In the genomic region with DNA sequence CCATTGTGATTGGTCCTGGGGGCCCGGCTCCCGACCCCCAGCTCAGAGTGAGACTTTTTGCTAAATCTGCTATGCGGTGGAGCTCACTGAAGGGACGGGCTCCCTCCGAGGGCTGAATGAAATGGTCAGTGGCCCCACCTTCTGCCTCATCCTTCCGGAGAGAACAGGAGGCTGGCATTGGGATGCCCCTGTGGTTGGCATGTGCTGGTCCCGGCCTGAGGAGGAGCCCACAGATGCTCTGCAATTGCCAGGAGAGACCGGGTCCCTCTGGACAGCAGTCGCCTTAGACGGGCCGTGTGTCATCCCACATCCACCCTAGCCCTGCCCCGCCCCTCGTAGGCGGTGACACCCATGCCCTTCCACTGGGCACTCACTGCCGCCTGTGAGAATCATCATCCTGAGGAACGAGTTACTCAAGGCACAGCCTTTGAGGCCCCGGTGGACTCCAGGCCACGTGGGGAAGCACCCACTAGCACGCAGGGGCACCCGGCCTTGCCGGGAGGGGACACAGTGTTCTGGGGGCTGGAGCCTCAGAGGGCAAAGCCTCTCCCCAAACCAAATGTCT, we compare ENCODE assay signal across 21 cellular contexts. TPM values are rescaled to one million over a fixed set of nuclear protein-coding genes. Genes with fewer than 3 reads are reported as not detected.
"Had no signal": no experiment of that assay in that cellular context is flagged by ENCODE, and none has a peak within 500 bp of the region (broad histone marks: within the 10 kb centered on the region; RNA-seq: fewer than 3 reads in every experiment).

No MANE protein-coding gene starts in this region.

- H3K36me3 Mint-ChIP-seq: activated naive CD4-positive, alpha-beta T cell treated with anti-CD3 and anti-CD28 coated beads, Interleukin-2, amount 50 U/mL, for 24 hours; WTC11 had no signal

- H3K27ac ChIP-seq: ascending aorta, body of pancreas had no signal

- H3K27ac Mint-ChIP-seq: activated CD4-positive, alpha-beta T cell treated with anti-CD3 and anti-CD28 coated beads, Interleukin-2, amount 10 ng/mL, durations not matched to agents 24 days and 14 days; activated CD8-positive, alpha-beta memory T cell treated with anti-CD3 and anti-CD28 coated beads, Interleukin-2, amount 10 ng/mL, durations not matched to agents 7 days and 5 days; activated naive CD4-positive, alpha-beta T cell treated with anti-CD3 and anti-CD28 coated beads, Interleukin-2, amount 50 U/mL, for 24 hours; activated T-cell treated with anti-CD3 and anti-CD28 coated beads, Interleukin-2, amount 50 U/mL, for 24 hours; activated T-helper 1 cell treated with anti-CD3 and anti-CD28 coated beads, Interleukin-12 subunit alpha, Interleukin-12 subunit beta, Interleukin-2, Interleukin-4 antibody, amounts not matched to agents 30 ng/mL and 10 ng/mL and 1 ng/mL, durations not matched to agents 14 hours and 24 hours and 36 hours; T-helper 17 cell; WTC11 had no signal

- H3K4me3 ChIP-seq: ascending aorta, body of pancreas had no signal

- H3K4me3 Mint-ChIP-seq: activated CD4-positive, alpha-beta T cell treated with anti-CD3 and anti-CD28 coated beads, Interleukin-2, amount 10 ng/mL, durations not matched to agents 24 days and 14 days; activated CD8-positive, alpha-beta memory T cell treated with anti-CD3 and anti-CD28 coated beads, Interleukin-2, amount 10 ng/mL, durations not matched to agents 7 days and 5 days; activated naive CD4-positive, alpha-beta T cell treated with anti-CD3 and anti-CD28 coated beads, Interleukin-2, amount 50 U/mL, for 24 hours; activated T-cell treated with anti-CD3 and anti-CD28 coated beads, Interleukin-2, amount 50 U/mL, for 24 hours; activated T-helper 1 cell treated with anti-CD3 and anti-CD28 coated beads, Interleukin-12 subunit alpha, Interleukin-12 subunit beta, Interleukin-2, Interleukin-4 antibody, amounts not matched to agents 30 ng/mL and 10 ng/mL and 1 ng/mL, durations not matched to agents 14 hours and 24 hours and 36 hours; T-helper 17 cell; WTC11 had no signal

- H3K27me3 ChIP-seq: ascending aorta, body of pancreas had no signal

- H3K27me3 Mint-ChIP-seq: activated CD4-positive, alpha-beta T cell treated with anti-CD3 and anti-CD28 coated beads, Interleukin-2, amount 10 ng/mL, durations not matched to agents 24 days and 14 days; activated naive CD4-positive, alpha-beta T cell treated with anti-CD3 and anti-CD28 coated beads, Interleukin-2, amount 50 U/mL, for 24 hours; activated T-cell treated with anti-CD3 and anti-CD28 coated beads, Interleukin-2, amount 50 U/mL, for 24 hours; T-helper 17 cell had no signal

- H3K9me3 ChIP-seq: ascending aorta, body of pancreas had no signal

- ATAC-seq: activated CD8-positive, alpha-beta memory T cell treated with anti-CD3 and anti-CD28 coated beads, Interleukin-2, amount 10 ng/mL, durations not matched to agents 7 days and 5 days; body of pancreas; T-helper 17 cell had no signal

- DNase-seq: activated CD4-positive, alpha-beta T cell treated with anti-CD3 and anti-CD28 coated beads for 1 hour; activated CD4-positive, alpha-beta T cell treated with anti-CD3 and anti-CD28 coated beads, Interleukin-2, amount 10 ng/mL, durations not matched to agents 24 days and 14 days; activated CD4-positive, alpha-beta T cell treated with anti-CD3 and anti-CD28 coated beads, Interleukin-2, amount 50 U/mL, for 48 hours; activated CD8-positive, alpha-beta memory T cell treated with anti-CD3 and anti-CD28 coated beads, Interleukin-2, amount 10 ng/mL, durations not matched to agents 7 days and 5 days; activated effector memory CD4-positive, alpha-beta T cell treated with Interleukin-2 at 50 U/mL for 16 hours; activated naive CD4-positive, alpha-beta T cell; activated T-cell treated with anti-CD3 and anti-CD28 coated beads, Interleukin-2, amount 50 U/mL, for 24 hours; body of pancreas; central memory CD4-positive, alpha-beta T cell; KG1; NCI-H1092; NCI-H2029; NCI-H2107; NCI-H345; SIG-M5; T-helper 17 cell; T-helper 9 cell had no signal

- H3K9me3 Mint-ChIP-seq: activated CD4-positive, alpha-beta T cell treated with anti-CD3 and anti-CD28 coated beads, Interleukin-2, amount 10 ng/mL, durations not matched to agents 24 days and 14 days; activated naive CD4-positive, alpha-beta T cell treated with anti-CD3 and anti-CD28 coated beads, Interleukin-2, amount 50 U/mL, for 24 hours; activated T-cell treated with anti-CD3 and anti-CD28 coated beads, Interleukin-2, amount 50 U/mL, for 24 hours; activated T-helper 1 cell treated with anti-CD3 and anti-CD28 coated beads, Interleukin-12 subunit alpha, Interleukin-12 subunit beta, Interleukin-2, Interleukin-4 antibody, amounts not matched to agents 30 ng/mL and 10 ng/mL and 1 ng/mL, durations not matched to agents 14 hours and 24 hours and 36 hours; WTC11 had no signal

- H3K36me3 ChIP-seq: ascending aorta had no signal

RNA-seq across cellular contexts. Expression of a gene that starts 21.2 kb away (rescaled TPM):
- total RNA-seq: ascending aorta had no signal
